Comparison of ENCODE assay signal across 8 cellular contexts in genomic region chr9:130938652-130939404, GRCh38. TPM values are rescaled to one million over a fixed set of nuclear protein-coding genes. Genes with fewer than 3 reads are reported as not detected.
DNase-seq lines count a peak whose midpoint lies in the region; ATAC-seq and TF ChIP-seq lines count a peak whose summit lies in the region.

A gene with protein sequence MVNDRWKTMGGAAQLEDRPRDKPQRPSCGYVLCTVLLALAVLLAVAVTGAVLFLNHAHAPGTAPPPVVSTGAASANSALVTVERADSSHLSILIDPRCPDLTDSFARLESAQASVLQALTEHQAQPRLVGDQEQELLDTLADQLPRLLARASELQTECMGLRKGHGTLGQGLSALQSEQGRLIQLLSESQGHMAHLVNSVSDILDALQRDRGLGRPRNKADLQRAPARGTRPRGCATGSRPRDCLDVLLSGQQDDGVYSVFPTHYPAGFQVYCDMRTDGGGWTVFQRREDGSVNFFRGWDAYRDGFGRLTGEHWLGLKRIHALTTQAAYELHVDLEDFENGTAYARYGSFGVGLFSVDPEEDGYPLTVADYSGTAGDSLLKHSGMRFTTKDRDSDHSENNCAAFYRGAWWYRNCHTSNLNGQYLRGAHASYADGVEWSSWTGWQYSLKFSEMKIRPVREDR (minus strand): TSS chr9:130939247. CDS start chr9:130938607, 640 bp downstream.

- H3K9me3 ChIP-seq in ES-I3 (ENCODE audit: control insufficient read depth, insufficient read depth, low read length) (no peaks in the 10 kb centered on the region), left ventricle myocardium inferior (replicated peaks) (no peaks in the 10 kb centered on the region), smooth muscle cell (replicated peaks; ENCODE audit: low read depth) (no peaks in the 10 kb centered on the region)

- peaks cover 26% of the 10 kb centered on the region for H3K4me1 ChIP-seq in ES-I3 (ENCODE audit: insufficient read depth, low read length)
- H3K4me1 ChIP-seq in left ventricle myocardium inferior = peaks cover 34% of the 10 kb centered on the region
- H3K4me1 ChIP-seq in smooth muscle cell (ENCODE audit: low read depth) = peaks cover 9% of the 10 kb centered on the region

- H3K9ac ChIP-seq in ES-I3 (ENCODE audit: low read depth, low read length) (peak within 1 kb of the TSS; percentile 65), smooth muscle cell (ENCODE audit: low read depth) (no peak within 1 kb of the TSS)

- peak within 1 kb of the TSS; percentile 56 for H3K4me3 Mint-ChIP-seq in activated CD4-positive, alpha-beta memory T cell treated with anti-CD3 and anti-CD28 coated beads, Interleukin-2, amount 10 ng/mL, durations not matched to agents 7 days and 5 days

- H3K36me3 ChIP-seq in ES-I3 (ENCODE audit: insufficient read depth, low read length) = no peaks in the 10 kb centered on the region
- no peaks in the 10 kb centered on the region for H3K36me3 ChIP-seq in left ventricle myocardium inferior
- H3K36me3 ChIP-seq in smooth muscle cell (ENCODE audit: low read depth) = no peaks in the 10 kb centered on the region

- no peaks in the 10 kb centered on the region for H3K9me3 Mint-ChIP-seq in activated CD4-positive, alpha-beta memory T cell treated with anti-CD3 and anti-CD28 coated beads, Interleukin-2, amount 10 ng/mL, durations not matched to agents 7 days and 5 days

- H3K27me3 Mint-ChIP-seq in activated CD4-positive, alpha-beta memory T cell treated with anti-CD3 and anti-CD28 coated beads, Interleukin-2, amount 10 ng/mL, durations not matched to agents 7 days and 5 days = peaks cover 54% of the 10 kb centered on the region

- CTCF ChIA-PET in activated CD4-positive, alpha-beta memory T cell treated with anti-CD3 and anti-CD28 coated beads, Interleukin-2, amount 10 ng/mL, durations not matched to agents 7 days and 5 days (lab: Charles Lee) = interaction anchor here (1.0 kb wide), 1 partner anchor 73 kb away, joined by 3 read pairs; no protein-coding TSS in a partner anchor

- no peak within 1 kb of the TSS for H3K27ac Mint-ChIP-seq in activated CD4-positive, alpha-beta memory T cell treated with anti-CD3 and anti-CD28 coated beads, Interleukin-2, amount 10 ng/mL, durations not matched to agents 7 days and 5 days

- H3K27ac ChIP-seq in left ventricle myocardium inferior (replicated peaks) (no peak within 1 kb of the TSS), smooth muscle cell (ENCODE audit: low read depth) (no peak within 1 kb of the TSS)

- H3K4me1 Mint-ChIP-seq in activated CD4-positive, alpha-beta memory T cell treated with anti-CD3 and anti-CD28 coated beads, Interleukin-2, amount 10 ng/mL, durations not matched to agents 7 days and 5 days = peaks cover 12% of the 10 kb centered on the region

- peak; percentile 28 for TF ChIP-seq CTCF in left ventricle myocardium inferior (IDR thresholded peaks at IDR 0.05; ENCODE audit: borderline replicate concordance)
- TF ChIP-seq CTCF in smooth muscle cell (IDR thresholded peaks at IDR 0.05; ENCODE audit: borderline replicate concordance, insufficient read depth, poor library complexity, severe bottlenecking) = peak; percentile 23

- ATAC-seq in GM18868 (IDR thresholded peaks at IDR 0.05; ENCODE audit: unreplicated experiment) (no peak), GM19455 (IDR thresholded peaks at IDR 0.05; ENCODE audit: unreplicated experiment) (no peak)

- intact Hi-C loops in left ventricle myocardium inferior (cut with micrococcal nuclease) = loop anchor here (10.0 kb wide), 1 partner anchor 64 kb away; no protein-coding TSS in a partner anchor

- peaks cover 3% of the 10 kb centered on the region for H3K36me3 Mint-ChIP-seq in activated CD4-positive, alpha-beta memory T cell treated with anti-CD3 and anti-CD28 coated beads, Interleukin-2, amount 10 ng/mL, durations not matched to agents 7 days and 5 days (ENCODE audit: low read depth)

- peak within 1 kb of the TSS; percentile 67 for H3K4me3 ChIP-seq in left ventricle myocardium inferior
- peak within 1 kb of the TSS; percentile 69 for H3K4me3 ChIP-seq in smooth muscle cell

- H4K20me1 ChIP-seq in smooth muscle cell (ENCODE audit: low read depth) = no peaks in the 10 kb centered on the region

- WGBS in smooth muscle cell (ENCODE audit: low lambda C conversion rate) = 1% methylated on average over 52 of the region's 98 CpGs

- no peaks in the 10 kb centered on the region for H3F3A ChIP-seq in smooth muscle cell (ENCODE audit: low read depth)

- H2AFZ ChIP-seq in smooth muscle cell (ENCODE audit: low read depth) = peak within 1 kb of the TSS; percentile 84

- no peaks in the 10 kb centered on the region for H3K79me2 ChIP-seq in smooth muscle cell (ENCODE audit: low read depth)

- DNase-seq in HuH-7.5 (ENCODE audit: low spot score) (peak; percentile 85), left ventricle myocardium inferior (no peak), smooth muscle cell (lab: John Stamatoyannopoulos, UW; ENCODE audit: unreplicated experiment) (no peak), pons (ENCODE audit: low spot score) (no peak)
- DNase-seq in activated CD4-positive, alpha-beta memory T cell treated with anti-CD3 and anti-CD28 coated beads, Interleukin-2, amount 10 ng/mL, durations not matched to agents 7 days and 5 days = peak; percentile 23

- peaks cover 98% of the 10 kb centered on the region for H3K27me3 ChIP-seq in left ventricle myocardium inferior (ENCODE audit: low read depth)
- H3K27me3 ChIP-seq in smooth muscle cell (ENCODE audit: low read depth) = peaks cover 45% of the 10 kb centered on the region

- peak within 1 kb of the TSS; percentile 98 for H3K4me2 ChIP-seq in smooth muscle cell

- POLR2A ChIA-PET in activated CD4-positive, alpha-beta memory T cell treated with anti-CD3 and anti-CD28 coated beads, Interleukin-2, amount 10 ng/mL, durations not matched to agents 7 days and 5 days (lab: Charles Lee) = no interaction called here

RNA-seq across cellular contexts. Expression of the gene that starts here (rescaled TPM):
- total RNA-seq in activated CD4-positive, alpha-beta memory T cell treated with anti-CD3 and anti-CD28 coated beads, Interleukin-2, amount 10 ng/mL, durations not matched to agents 7 days and 5 days = not detected
- total RNA-seq in left ventricle myocardium inferior (0.58 TPM), smooth muscle cell (1.3 and 1.8 TPM in 2 replicates)
- 2.4 and 4.7 TPM in 2 replicates for polyA plus RNA-seq in smooth muscle cell

Comparison
In these comparisons a context has a peak if more than half of its experiments do, and no peak if none do; other contexts are left out.
1. Peak in DNase-seq in activated CD4-positive, alpha-beta memory T cell treated with anti-CD3 and anti-CD28 coated beads, Interleukin-2, amount 10 ng/mL, durations not matched to agents 7 days and 5 days; RNA of the gene not detected or under 1 TPM.